ENCODE assay signal across 18 cellular contexts in the genomic region with DNA sequence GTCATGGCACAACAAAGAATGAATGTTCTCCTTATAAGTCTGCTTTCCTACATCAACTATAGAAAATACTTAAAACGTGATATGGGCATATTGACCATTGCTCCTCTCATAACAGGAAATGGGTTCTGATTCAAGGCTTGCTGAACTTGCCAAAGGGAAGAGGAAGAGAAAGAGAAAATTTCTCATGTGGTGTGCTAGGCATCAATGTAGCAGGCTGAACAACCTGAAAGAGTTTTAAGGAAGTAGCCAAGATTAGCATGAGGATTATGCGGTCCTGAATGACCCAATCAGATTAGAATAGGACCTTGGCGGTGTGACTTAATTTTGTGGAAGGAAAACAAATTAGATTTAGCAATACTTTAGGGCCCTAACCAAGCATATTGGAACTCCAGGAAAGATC.
DNase-seq lines count a peak whose midpoint lies in the region; ATAC-seq and TF ChIP-seq lines count a peak whose summit lies in the region.
"Had no signal": no experiment of that assay in that cellular context is flagged by ENCODE, and none has a peak within 500 bp of the region (broad histone marks: within the 10 kb centered on the region; RNA-seq: fewer than 3 reads in every experiment).

No MANE protein-coding gene starts in this region.

- no peaks in the 10 kb centered on the region for H4K20me1 ChIP-seq in BLaER1 treated with 17β-estradiol and CSF1 and Interleukin-3, amounts not matched to agents 10 nM and 100 nM
- H4K20me1 ChIP-seq in OCI-LY7 (ENCODE audit: insufficient read depth, low read length) (no peaks in the 10 kb centered on the region), Karpas-422 (ENCODE audit: insufficient read depth, low read depth, low read length) (no peaks in the 10 kb centered on the region)
- H4K20me1 ChIP-seq: BLaER1 had no signal

- H3K9me2 ChIP-seq in OCI-LY7 (ENCODE audit: insufficient read depth, low read length) (no peaks in the 10 kb centered on the region), Karpas-422 (replicated peaks; ENCODE audit: insufficient read depth, low read length) (no peaks in the 10 kb centered on the region)

- intact Hi-C loops in OCI-LY7 (cut with micrococcal nuclease; ENCODE audit: unreplicated experiment), result no loop called here

- H3K9me3 Mint-ChIP-seq in endodermal cell, result no peaks in the 10 kb centered on the region

- no peak overlapping the region for H3K4me3 Mint-ChIP-seq in endodermal cell

- peaks cover 0 to 42% (median 9%) of the 10 kb centered on the region in 11 experiments; a peak in 15 of 22 replicates for H3K9me3 ChIP-seq in BLaER1 treated with 17β-estradiol and CSF1 and Interleukin-3, amounts not matched to agents 10 nM and 100 nM (replicated peaks in 1 of 11)
- H3K9me3 ChIP-seq in OCI-LY7 (ENCODE audit: low read length) (no peaks in the 10 kb centered on the region), Karpas-422 (ENCODE audit: low read length) (no peaks in the 10 kb centered on the region), endodermal cell (ENCODE audit: control insufficient read depth, low read length) (no peaks in the 10 kb centered on the region)

- H3K4me3 ChIP-seq in BLaER1 treated with 17β-estradiol and CSF1 and Interleukin-3, amounts not matched to agents 10 nM and 100 nM, result 0 out of 20 replicates have a peak overlapping the region, but pooled peaks of 1 of the 10 experiments have one; percentile 8
- H3K4me3 ChIP-seq in OCI-LY7 (ENCODE audit: low read depth, low read length, poor library complexity, severe bottlenecking) (no peak overlapping the region), Karpas-422 (ENCODE audit: low read length) (no peak overlapping the region), endodermal cell (ENCODE audit: low read length) (no peak overlapping the region)
- H3K4me3 ChIP-seq: BLaER1 had no signal

- H3K27me3 Mint-ChIP-seq in endodermal cell (ENCODE audit: insufficient read depth), result peaks cover 4% of the 10 kb centered on the region

- POLR2A ChIA-PET in OCI-LY7 (lab: Charles Lee), result no interaction called here

- TF ChIP-seq CTCF in OCI-LY7 (conservative IDR thresholded peaks at IDR 0.05; ENCODE audit: low read length) (no peak), endodermal cell (conservative IDR thresholded peaks at IDR 0.05) (no peak)

- peaks cover 28% of the 10 kb centered on the region for H3K4me1 Mint-ChIP-seq in endodermal cell

- no peaks in the 10 kb centered on the region for H3K27me3 ChIP-seq in BLaER1 treated with 17β-estradiol and CSF1 and Interleukin-3, amounts not matched to agents 10 nM and 100 nM
- no peaks in the 10 kb centered on the region for H3K27me3 ChIP-seq in Karpas-422 (ENCODE audit: low read length)
- no peaks in the 10 kb centered on the region for H3K27me3 ChIP-seq in endodermal cell (ENCODE audit: control insufficient read depth, insufficient read depth, low read length, poor library complexity, severe bottlenecking)
- H3K27me3 ChIP-seq: BLaER1 had no signal

- peak overlapping the region; percentile 55; the same call in 1 of the 2 replicates for H2AFZ ChIP-seq in OCI-LY7 (ENCODE audit: low read length)
- no peak overlapping the region for H2AFZ ChIP-seq in Karpas-422 (ENCODE audit: low read length)

- CTCF ChIA-PET in OCI-LY7 (lab: Charles Lee; ENCODE audit: unreplicated experiment), result no interaction called here

- H3K4me1 ChIP-seq in BLaER1 treated with 17β-estradiol and CSF1 and Interleukin-3, amounts not matched to agents 10 nM and 100 nM, result peaks cover 0 to 91% (median 33%) of the 10 kb centered on the region in 10 experiments; a peak in 14 of 20 replicates
- H3K4me1 ChIP-seq in OCI-LY7 (ENCODE audit: insufficient read depth, low read length, poor library complexity, severe bottlenecking), result peaks cover 25% of the 10 kb centered on the region
- no peaks in the 10 kb centered on the region for H3K4me1 ChIP-seq in Karpas-422 (ENCODE audit: low read length)
- H3K4me1 ChIP-seq in endodermal cell (ENCODE audit: control insufficient read depth, insufficient read depth, low read length), result peaks cover 4% of the 10 kb centered on the region
- H3K4me1 ChIP-seq: BLaER1 had no signal

- H3K4me2 ChIP-seq in BLaER1 treated with 17β-estradiol and CSF1 and Interleukin-3, amounts not matched to agents 10 nM and 100 nM, result peak overlapping the region in 8 of 11 experiments; percentile 6 to 84 (median 69); a peak in 14 of 22 replicates
- H3K4me2 ChIP-seq in OCI-LY7 (ENCODE audit: low read length), result no peak overlapping the region
- H3K4me2 ChIP-seq in Karpas-422 (ENCODE audit: low read depth, low read length, poor library complexity, severe bottlenecking), result no peak overlapping the region
- H3K4me2 ChIP-seq: BLaER1, KMS-11 had no signal

- H3K79me2 ChIP-seq in OCI-LY7 (ENCODE audit: insufficient read depth, low read depth, low read length), result no peaks in the 10 kb centered on the region
- no peaks in the 10 kb centered on the region for H3K79me2 ChIP-seq in Karpas-422 (ENCODE audit: low read length)

- H3K9ac ChIP-seq in BLaER1 treated with 17β-estradiol and CSF1 and Interleukin-3, amounts not matched to agents 10 nM and 100 nM, result peak overlapping the region in 4 of 11 experiments; percentile 29 to 68 (median 61); a peak in 8 of 22 replicates
- no peak overlapping the region for H3K9ac ChIP-seq in Karpas-422 (ENCODE audit: low read length)
- H3K9ac ChIP-seq in endodermal cell (ENCODE audit: extremely low read depth, low read length, poor library complexity, severe bottlenecking), result no peak overlapping the region
- H3K9ac ChIP-seq: BLaER1, KMS-11 had no signal

- peak overlapping the region in 8 of 11 experiments; percentile 38 to 91 (median 77); a peak in 15 of 22 replicates for H3K27ac ChIP-seq in BLaER1 treated with 17β-estradiol and CSF1 and Interleukin-3, amounts not matched to agents 10 nM and 100 nM
- H3K27ac ChIP-seq in OCI-LY7 (ENCODE audit: low read depth, low read length, poor library complexity, severe bottlenecking), result no peak overlapping the region
- H3K27ac ChIP-seq in Karpas-422 (ENCODE audit: low read length), result no peak overlapping the region
- no peak overlapping the region for H3K27ac ChIP-seq in endodermal cell (ENCODE audit: low read depth, low read length)
- H3K27ac ChIP-seq: BLaER1, KMS-11 had no signal

- WGBS in endodermal cell (ENCODE audit: insufficient coverage in 1 of 2, insufficient read length in 1 of 2), 2 experiments, result 91 to 100% methylated on average over 1 to 3 of the region's 3 CpGs

- H3K36me3 Mint-ChIP-seq in endodermal cell (ENCODE audit: low read depth), result no peaks in the 10 kb centered on the region

- H3K27ac Mint-ChIP-seq in endodermal cell, result no peak overlapping the region

- no peak for ATAC-seq in HG02840 (IDR thresholded peaks at IDR 0.05; ENCODE audit: low FRiP score, unreplicated experiment)
- ATAC-seq: SK-N-SH treated with all-trans-retinoic acid at 6 μM for 48 hours had no signal

- H3K36me3 ChIP-seq in BLaER1 treated with 17β-estradiol and CSF1 and Interleukin-3, amounts not matched to agents 10 nM and 100 nM, result no peaks in the 10 kb centered on the region
- H3K36me3 ChIP-seq in OCI-LY7 (ENCODE audit: insufficient read depth, low read length) (no peaks in the 10 kb centered on the region), Karpas-422 (ENCODE audit: insufficient read depth, low read length) (no peaks in the 10 kb centered on the region), endodermal cell (ENCODE audit: control insufficient read depth, insufficient read depth, low read length) (no peaks in the 10 kb centered on the region)
- H3K36me3 ChIP-seq: BLaER1 had no signal

- no TSS peak for BruUV-seq in OCI-LY7 (replicated peaks; lab: Mats Ljungman, UMichigan)

- DNase-seq in MV-4-11 (lab: John Stamatoyannopoulos, UW), result peak; percentile 99
- DNase-seq in OCI-LY7 (ENCODE audit: low spot score), result peak; percentile 17
- DNase-seq in medulla oblongata (ENCODE audit: extremely low spot score), result peak; percentile 57
- DNase-seq in Karpas-422, result no peak
- DNase-seq in endodermal cell, result no peak
- no peak for DNase-seq in NCI-H2227 (lab: John Stamatoyannopoulos, UW; ENCODE audit: unreplicated experiment)
- DNase-seq: EL, GOT3, NCI-H1417 treated with DMSO at 0.1 percent for 48 hours, NCI-H2029, NCI-H2171, NCI-H748 treated with DMSO at 0.1 percent for 48 hours, SHP77 treated with DMSO at 0.1 percent for 48 hours had no signal

Comparison
In these comparisons a context has a peak if more than half of its experiments do, and no peak if none do; other contexts are left out.
1. H3K27ac ChIP-seq: peak in BLaER1 treated with 17β-estradiol and CSF1 and Interleukin-3, amounts not matched to agents 10 nM and 100 nM (8 of 11); none in OCI-LY7 (single experiment), Karpas-422 (single experiment) and endodermal cell (single experiment).
2. H3K4me2 ChIP-seq: peak in BLaER1 treated with 17β-estradiol and CSF1 and Interleukin-3, amounts not matched to agents 10 nM and 100 nM (8 of 11); none in OCI-LY7 (single experiment) and Karpas-422 (single experiment).
3. DNase-seq: peak in MV-4-11 (single experiment), OCI-LY7 (single experiment) and medulla oblongata (single experiment); none in Karpas-422 (single experiment), endodermal cell (single experiment) and NCI-H2227 (single experiment).